21 cellular contexts compared by ENCODE assay signal in the genomic region with DNA sequence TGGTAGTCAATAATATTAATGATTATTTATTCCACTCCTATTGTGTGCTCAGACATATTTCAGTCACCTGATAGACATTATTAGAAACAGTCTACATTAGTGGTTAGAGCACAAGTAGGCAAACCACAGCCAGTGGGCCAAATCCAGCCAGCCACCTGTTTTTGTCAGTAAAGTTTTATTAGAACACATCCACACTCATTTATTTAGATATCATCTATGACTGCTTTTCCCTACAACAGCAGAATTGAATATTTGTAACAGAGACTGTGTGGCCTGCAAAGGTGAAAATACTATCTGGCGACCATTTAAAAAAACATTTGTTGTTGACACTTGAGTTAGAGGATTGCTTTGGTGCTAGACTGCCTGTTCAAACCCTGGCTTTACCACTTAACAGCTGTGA.
DNase-seq lines count a peak whose midpoint lies in the region; ATAC-seq and TF ChIP-seq lines count a peak whose summit lies in the region.
"Had no signal": no experiment of that assay in that cellular context is flagged by ENCODE, and none has a peak within 500 bp of the region (broad histone marks: within the 10 kb centered on the region; RNA-seq: fewer than 3 reads in every experiment).

No MANE protein-coding gene starts in this region.

- no peaks in the 10 kb centered on the region for H3K36me3 Mint-ChIP-seq in CD4-positive, CD25-positive, alpha-beta regulatory T cell
- peaks cover 29% of the 10 kb centered on the region for H3K36me3 Mint-ChIP-seq in CD4-positive, alpha-beta T cell (ENCODE audit: low read depth)
- peaks cover 9% of the 10 kb centered on the region for H3K36me3 Mint-ChIP-seq in effector memory CD8-positive, alpha-beta T cell (ENCODE audit: insufficient read depth)

- peak overlapping the region; percentile 24 for H3K27ac ChIP-seq in CD4-positive, CD25-positive, alpha-beta regulatory T cell (ENCODE audit: insufficient read depth, low read length, poor library complexity, severe bottlenecking)
- peak overlapping the region; percentile 89 for H3K27ac ChIP-seq in CD4-positive, alpha-beta T cell (ENCODE audit: low read depth, low read length)
- no peak overlapping the region for H3K27ac ChIP-seq in SJCRH30
- no peak overlapping the region for H3K27ac ChIP-seq in lower lobe of right lung

- no peak for ATAC-seq in CD4-positive, CD25-positive, alpha-beta regulatory T cell (ENCODE audit: low read depth in 2 of 2)
- ATAC-seq in CD4-positive, alpha-beta T cell (ENCODE audit: poor library complexity) = no peak
- ATAC-seq in effector memory CD8-positive, alpha-beta T cell (replicated peaks) = no peak
- ATAC-seq in lower lobe of right lung (no peak), GM18511 (IDR thresholded peaks at IDR 0.05; ENCODE audit: unreplicated experiment) (no peak)
- no peak for ATAC-seq in stimulated activated naive CD8-positive, alpha-beta T cell treated with anti-CD3 and anti-CD28 coated beads, Interleukin-15, amount 100 ng/mL, for 72 hours
- ATAC-seq: Panc1, SK-N-SH treated with all-trans-retinoic acid at 6 μM for 48 hours had no signal

- H3K4me1 Mint-ChIP-seq in CD4-positive, CD25-positive, alpha-beta regulatory T cell = peaks cover 5 to 49% (median 16%) of the 10 kb centered on the region in 4 donors
- H3K4me1 Mint-ChIP-seq in CD4-positive, alpha-beta T cell (ENCODE audit: low read depth) = peaks cover 73% of the 10 kb centered on the region
- H3K4me1 Mint-ChIP-seq in effector memory CD8-positive, alpha-beta T cell (ENCODE audit: low read depth in 2 of 2) = peaks cover 34 to 44% of the 10 kb centered on the region in 2 donors
- H3K4me1 Mint-ChIP-seq in stimulated activated naive CD8-positive, alpha-beta T cell treated with anti-CD3 and anti-CD28 coated beads, Interleukin-15, amount 100 ng/mL, for 72 hours = peaks cover 45% of the 10 kb centered on the region

- H3K4me1 ChIP-seq in CD4-positive, CD25-positive, alpha-beta regulatory T cell (ENCODE audit: control insufficient read depth, insufficient read depth, low read length, poor library complexity, severe bottlenecking) = peaks cover 20% of the 10 kb centered on the region
- H3K4me1 ChIP-seq in SJCRH30 (no peaks in the 10 kb centered on the region), lower lobe of right lung (peaks cover 16% of the 10 kb centered on the region)

- no peak for TF ChIP-seq CTCF in CD4-positive, alpha-beta T cell (IDR thresholded peaks at IDR 0.05)
- TF ChIP-seq CTCF in lower lobe of right lung (IDR thresholded peaks at IDR 0.05) = no peak

- peak overlapping the region; percentile 27 to 98 (median 89) for H3K27ac Mint-ChIP-seq in CD4-positive, CD25-positive, alpha-beta regulatory T cell
- H3K27ac Mint-ChIP-seq in CD4-positive, alpha-beta T cell = peak overlapping the region; percentile 96
- H3K27ac Mint-ChIP-seq in effector memory CD8-positive, alpha-beta T cell = peak overlapping the region; percentile 96 to 98
- no peak overlapping the region for H3K27ac Mint-ChIP-seq in stimulated activated naive CD8-positive, alpha-beta T cell treated with anti-CD3 and anti-CD28 coated beads, Interleukin-15, amount 100 ng/mL, for 72 hours

- POLR2A ChIA-PET in CD4-positive, alpha-beta T cell (lab: Charles Lee) = interaction anchor here (1.4 to 3.2 kb wide), 4 partner anchors 11 to 30 kb away, joined by 3 to 39 read pairs (median 20); no protein-coding TSS in a partner anchor

- H3K9me3 Mint-ChIP-seq in CD4-positive, CD25-positive, alpha-beta regulatory T cell = peaks cover 0 to 9% (median 4%) of the 10 kb centered on the region in 7 donors
- peaks cover 5% of the 10 kb centered on the region for H3K9me3 Mint-ChIP-seq in CD4-positive, alpha-beta T cell
- H3K9me3 Mint-ChIP-seq in effector memory CD8-positive, alpha-beta T cell = no peaks in the 10 kb centered on the region
- H3K9me3 Mint-ChIP-seq in stimulated activated naive CD8-positive, alpha-beta T cell treated with anti-CD3 and anti-CD28 coated beads, Interleukin-15, amount 100 ng/mL, for 72 hours = peaks cover 7 to 8% of the 10 kb centered on the region in 2 donors

- peak overlapping the region in 1 of 4 donors; percentile 23 for H3K4me3 Mint-ChIP-seq in CD4-positive, CD25-positive, alpha-beta regulatory T cell
- H3K4me3 Mint-ChIP-seq in CD4-positive, alpha-beta T cell = peak overlapping the region; percentile 48
- H3K4me3 Mint-ChIP-seq in effector memory CD8-positive, alpha-beta T cell = peak overlapping the region in 1 of 2 donors; percentile 78
- no peak overlapping the region for H3K4me3 Mint-ChIP-seq in stimulated activated naive CD8-positive, alpha-beta T cell treated with anti-CD3 and anti-CD28 coated beads, Interleukin-15, amount 100 ng/mL, for 72 hours

- H3K27me3 ChIP-seq in CD4-positive, CD25-positive, alpha-beta regulatory T cell (ENCODE audit: control insufficient read depth, insufficient read depth, low read length) = no peaks in the 10 kb centered on the region
- no peaks in the 10 kb centered on the region for H3K27me3 ChIP-seq in CD4-positive, alpha-beta T cell (ENCODE audit: control insufficient read depth, insufficient read depth, low read length)
- H3K27me3 ChIP-seq in SJCRH30 = 0 out of 2 replicates have a peak, but pooled peaks cover 5% of the 10 kb centered on the region
- H3K27me3 ChIP-seq in lower lobe of right lung (ENCODE audit: low read depth) = no peaks in the 10 kb centered on the region

- CTCF ChIA-PET in CD4-positive, alpha-beta T cell (lab: Charles Lee) = no interaction called here

- DNase-seq in CD4-positive, CD25-positive, alpha-beta regulatory T cell = no peak
- DNase-seq in CD4-positive, alpha-beta T cell = no peak
- DNase-seq in SJCRH30 (peak; percentile 37 to 62), lower lobe of right lung (no peak), HuH-7 (ENCODE audit: low spot score) (no peak)
- DNase-seq in effector memory CD8-positive, alpha-beta T cell = no peak
- DNase-seq in stimulated activated naive CD8-positive, alpha-beta T cell treated with anti-CD3 and anti-CD28 coated beads, Interleukin-15, amount 100 ng/mL, for 72 hours = no peak
- DNase-seq: DMS53, GDM1, GOT3, HCEC 1CT, IMR-90, MV-4-11, NCI-H1105 treated with DMSO at 0.1 percent for 48 hours, NCI-H2029 treated with DMSO at 0.1 percent for 48 hours, NCI-H510A treated with DMSO at 0.1 percent for 48 hours, NCI-H748 treated with DMSO at 0.1 percent for 48 hours, SIG-M5 had no signal

- intact Hi-C loops in CD4-positive, alpha-beta T cell (cut with DNase I, micrococcal nuclease) = no loop called here
- intact Hi-C loops in lower lobe of right lung (cut with DNase I) = no loop called here

- H3K9me3 ChIP-seq in CD4-positive, CD25-positive, alpha-beta regulatory T cell (ENCODE audit: control insufficient read depth in 2 of 2, low read length in 2 of 2) = no peaks in the 10 kb centered on the region
- peaks cover 5% of the 10 kb centered on the region for H3K9me3 ChIP-seq in CD4-positive, alpha-beta T cell (ENCODE audit: control insufficient read depth, low read length)
- H3K9me3 ChIP-seq in SJCRH30 (replicated peaks) = 0 out of 2 replicates have a peak, but pooled peaks cover 3% of the 10 kb centered on the region
- no peaks in the 10 kb centered on the region for H3K9me3 ChIP-seq in lower lobe of right lung

- no peaks in the 10 kb centered on the region for H3K27me3 Mint-ChIP-seq in CD4-positive, CD25-positive, alpha-beta regulatory T cell
- no peaks in the 10 kb centered on the region for H3K27me3 Mint-ChIP-seq in CD4-positive, alpha-beta T cell
- no peaks in the 10 kb centered on the region for H3K27me3 Mint-ChIP-seq in effector memory CD8-positive, alpha-beta T cell
- no peaks in the 10 kb centered on the region for H3K27me3 Mint-ChIP-seq in stimulated activated naive CD8-positive, alpha-beta T cell treated with anti-CD3 and anti-CD28 coated beads, Interleukin-15, amount 100 ng/mL, for 72 hours

- H3K4me3 ChIP-seq in CD4-positive, CD25-positive, alpha-beta regulatory T cell (ENCODE audit: low read depth, low read length) = no peak overlapping the region
- no peak overlapping the region for H3K4me3 ChIP-seq in SJCRH30
- H3K4me3 ChIP-seq in lower lobe of right lung = no peak overlapping the region

- H3K36me3 ChIP-seq in CD4-positive, CD25-positive, alpha-beta regulatory T cell (ENCODE audit: control insufficient read depth, insufficient read depth, low read length) = no peaks in the 10 kb centered on the region
- H3K36me3 ChIP-seq in SJCRH30 = no peaks in the 10 kb centered on the region
- no peaks in the 10 kb centered on the region for H3K36me3 ChIP-seq in lower lobe of right lung

Comparison
In these comparisons a context has a peak if more than half of its experiments do, and no peak if none do; other contexts are left out.
1. DNase-seq: peak in SJCRH30 (2 of 2); none in CD4-positive, CD25-positive, alpha-beta regulatory T cell (0 of 3), CD4-positive, alpha-beta T cell (0 of 10), effector memory CD8-positive, alpha-beta T cell (0 of 3), lower lobe of right lung (single experiment), stimulated activated naive CD8-positive, alpha-beta T cell treated with anti-CD3 and anti-CD28 coated beads, Interleukin-15, amount 100 ng/mL, for 72 hours (0 of 2) and HuH-7 (single experiment).
2. H3K27ac ChIP-seq: peak in CD4-positive, CD25-positive, alpha-beta regulatory T cell (single experiment) and CD4-positive, alpha-beta T cell (single experiment); none in SJCRH30 (single experiment) and lower lobe of right lung (single experiment).
3. H3K27ac Mint-ChIP-seq: peak in CD4-positive, CD25-positive, alpha-beta regulatory T cell (3 of 3), CD4-positive, alpha-beta T cell (single experiment) and effector memory CD8-positive, alpha-beta T cell (2 of 2); none in stimulated activated naive CD8-positive, alpha-beta T cell treated with anti-CD3 and anti-CD28 coated beads, Interleukin-15, amount 100 ng/mL, for 72 hours (0 of 2).